Comparison of ENCODE assay signal across 33 cellular contexts in the genomic region with DNA sequence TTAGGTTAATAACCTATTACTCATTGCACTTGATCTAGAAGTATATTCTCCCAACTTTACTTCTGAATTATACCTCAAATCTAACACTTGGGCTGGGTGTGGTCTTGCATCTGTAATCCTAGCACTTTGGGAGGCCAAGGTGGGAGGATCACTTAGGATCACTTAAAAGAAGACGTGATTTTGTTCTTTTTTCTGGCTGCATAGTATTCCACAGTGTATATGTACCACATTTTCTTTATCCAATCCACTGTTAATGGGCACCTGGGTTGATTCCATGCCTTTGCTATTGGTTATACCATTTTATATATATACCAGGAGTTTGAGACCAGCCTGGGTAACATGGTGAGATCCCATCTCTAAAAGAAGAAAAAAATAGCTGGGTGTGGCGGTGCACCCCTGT.
"Had no signal": no experiment of that assay in that cellular context is flagged by ENCODE, and none has a peak within 500 bp of the region (broad histone marks: within the 10 kb centered on the region; RNA-seq: fewer than 3 reads in every experiment).

No MANE protein-coding gene starts in this region.

- H3K27ac ChIP-seq: adrenal gland, body of pancreas, brain microvascular endothelial cell, breast epithelium, VCaP had no signal

- H3K4me1 ChIP-seq: adrenal gland, breast epithelium had no signal

- H3K9me3 ChIP-seq: adrenal gland, body of pancreas, breast epithelium had no signal

- DNase-seq: activated B cell treated with CpG ODN at 0.5 μM for 24 hours; activated CD4-positive, alpha-beta memory T cell treated with anti-CD3 and anti-CD28 coated beads for 36 hours; activated CD4-positive, alpha-beta T cell treated with anti-CD3 and anti-CD28 coated beads for 4 hours; activated CD4-positive, alpha-beta T cell treated with anti-CD3 and anti-CD28 coated beads, Interleukin-2, amount 10 ng/mL, durations not matched to agents 24 days and 14 days; activated CD4-positive, alpha-beta T cell treated with anti-CD3 and anti-CD28 coated beads, Interleukin-2, amount 50 U/mL, for 1 hour; activated CD4-positive, alpha-beta T cell treated with anti-CD3 and anti-CD28 coated beads, Interleukin-2, amount 50 U/mL, for 4 hours; activated CD4-positive, CD25-positive, alpha-beta regulatory T cell treated with anti-CD3 and anti-CD28 coated beads, Interleukin-2, amount 50 U/mL, for 72 hours; activated CD8-positive, alpha-beta memory T cell treated with anti-CD3 and anti-CD28 coated beads, Interleukin-2, amount 50 U/mL, for 4 hours; activated CD8-positive, alpha-beta T cell treated with anti-CD3 and anti-CD28 coated beads for 36 hours; activated effector memory CD4-positive, alpha-beta T cell treated with anti-CD3 and anti-CD28 coated beads, Interleukin-2, amount 50 U/mL, for 16 hours; activated gamma-delta T cell treated with Interleukin-2 at 50 U/mL for 16 hours; activated naive CD4-positive, alpha-beta T cell; activated naive CD4-positive, alpha-beta T cell treated with anti-CD3 and anti-CD28 coated beads for 36 hours; activated naive CD4-positive, alpha-beta T cell treated with anti-CD3 and anti-CD28 coated beads, Interleukin-2, amount 50 U/mL, for 16 hours; activated naive CD8-positive, alpha-beta T cell treated with anti-CD3 and anti-CD28 coated beads for 36 hours; activated T-cell treated with anti-CD3 and anti-CD28 coated beads for 4 hours; activated T-cell treated with anti-CD3 and anti-CD28 coated beads, Interleukin-2, amount 50 U/mL, for 1 hour; activated T-cell treated with anti-CD3 and anti-CD28 coated beads, Interleukin-2, amount 50 U/mL, for 4 hours; activated T-cell treated with anti-CD3 and anti-CD28 coated beads, Interleukin-2, amount 50 U/mL, for 72 hours; adrenal gland; amniotic stem cell; aorta; body of pancreas; brain microvascular endothelial cell; central memory CD4-positive, alpha-beta T cell; T-helper 2 cell; T-helper 9 cell had no signal

- H3K27me3 ChIP-seq: adrenal gland, body of pancreas, brain microvascular endothelial cell, breast epithelium had no signal

- H3K4me3 ChIP-seq: adrenal gland, body of pancreas, breast epithelium had no signal

- FAIRE-seq: astrocyte, colon had no signal

- ATAC-seq: activated CD8-positive, alpha-beta T cell treated with anti-CD3 and anti-CD28 coated beads for 36 hours; activated naive CD4-positive, alpha-beta T cell treated with anti-CD3 and anti-CD28 coated beads, Interleukin-2, amount 50 U/mL, for 72 hours; activated T-cell treated with anti-CD3 and anti-CD28 coated beads, Interleukin-2, amount 50 U/mL, for 4 hours; activated T-cell treated with anti-CD3 and anti-CD28 coated beads, Interleukin-2, amount 50 U/mL, for 72 hours; activated T-helper 17 cell treated with anti-CD3 and anti-CD28 coated beads, Interleukin-2, amount 50 U/mL, for 72 hours; body of pancreas had no signal

- H3K36me3 ChIP-seq: adrenal gland, brain microvascular endothelial cell, breast epithelium had no signal
